Comparison of ENCODE assay signal across 1 cellular context in genomic region chr13:109782823-109783411, GRCh38.
TF ChIP-seq lines count a peak whose summit lies in the region.

No MANE protein-coding gene starts in this region.

TF ChIP-seq in SK-N-SH treated with all-trans-retinoic acid at 6 μM for 48 hours, 23 proteins besides CTCF, POLR2A, EP300 and RAD21 (continued from another document):
- TF ChIP-seq TSHZ2 (CRISPR knock-in tag; IDR thresholded peaks at IDR 0.05): no peak
- no peak for TF ChIP-seq GLIS3 (CRISPR knock-in tag; IDR thresholded peaks at IDR 0.05)
- no peak for TF ChIP-seq SNAI2 (CRISPR knock-in tag; IDR thresholded peaks at IDR 0.05)
- no peak for TF ChIP-seq ZC3H10 (CRISPR knock-in tag; IDR thresholded peaks at IDR 0.05)
- no peak for TF ChIP-seq POU6F1 (CRISPR knock-in tag; IDR thresholded peaks at IDR 0.05; ENCODE audit: borderline replicate concordance, low read depth)
- TF ChIP-seq ARNTL (CRISPR knock-in tag; IDR thresholded peaks at IDR 0.05; ENCODE audit: borderline replicate concordance, low read depth): no peak
- TF ChIP-seq ZFP30 (CRISPR knock-in tag; IDR thresholded peaks at IDR 0.05): no peak
- TF ChIP-seq ISL1 (CRISPR knock-in tag; IDR thresholded peaks at IDR 0.05): no peak
- no peak for TF ChIP-seq ZFP3 (CRISPR knock-in tag; IDR thresholded peaks at IDR 0.05)
- TF ChIP-seq CSDC2 (CRISPR knock-in tag; IDR thresholded peaks at IDR 0.05): no peak
- no peak for TF ChIP-seq PPARA (CRISPR knock-in tag; IDR thresholded peaks at IDR 0.05; ENCODE audit: borderline replicate concordance)
- no peak for TF ChIP-seq BACH2 (CRISPR knock-in tag; IDR thresholded peaks at IDR 0.05; ENCODE audit: borderline replicate concordance)
- TF ChIP-seq PATZ1 (CRISPR knock-in tag; IDR thresholded peaks at IDR 0.05; ENCODE audit: borderline replicate concordance): no peak
- no peak for TF ChIP-seq ZNF565 (CRISPR knock-in tag; conservative IDR thresholded peaks at IDR 0.05; ENCODE audit: low read depth)
- TF ChIP-seq TOX (CRISPR knock-in tag; IDR thresholded peaks at IDR 0.05; ENCODE audit: borderline replicate concordance): no peak
- TF ChIP-seq OSR1 (CRISPR knock-in tag; IDR thresholded peaks at IDR 0.05): no peak
